Comparison of ENCODE assay signal across 13 cellular contexts in genomic region chr4:8079031-8079885, GRCh38.
DNase-seq lines count a peak whose midpoint lies in the region; ATAC-seq and TF ChIP-seq lines count a peak whose summit lies in the region.
"Had no signal": no experiment of that assay in that cellular context is flagged by ENCODE, and none has a peak within 500 bp of the region (broad histone marks: within the 10 kb centered on the region; RNA-seq: fewer than 3 reads in every experiment).

No MANE protein-coding gene starts in this region.

- POLR2A ChIA-PET in PC-9 (lab: Charles Lee; ENCODE audit: unreplicated experiment), result no interaction called here
- POLR2A ChIA-PET in naive thymus-derived CD4-positive, alpha-beta T cell (lab: Charles Lee), result no interaction called here

- H3K36me3 ChIP-seq in heart right ventricle, result no peaks in the 10 kb centered on the region
- peaks cover 0 to 71% of the 10 kb centered on the region in 2 donors for H3K36me3 ChIP-seq in gastrocnemius medialis
- H3K36me3 ChIP-seq in PC-9 (ENCODE audit: low read depth), result no peaks in the 10 kb centered on the region
- no peaks in the 10 kb centered on the region for H3K36me3 ChIP-seq in prostate gland
- no peaks in the 10 kb centered on the region for H3K36me3 ChIP-seq in naive thymus-derived CD4-positive, alpha-beta T cell (ENCODE audit: control insufficient read depth in 2 of 3, insufficient read depth in 3 of 3, low read length in 3 of 3)

- H3K79me2 ChIP-seq in PC-9 (ENCODE audit: low read depth), result no peaks in the 10 kb centered on the region

- intact Hi-C loops in heart right ventricle (cut with DNase I) (no loop called here), gastrocnemius medialis (cut with DNase I; ENCODE audit: low total_unique reads) (no loop called here), PC-9 (cut with micrococcal nuclease; ENCODE audit: unreplicated experiment) (no loop called here), prostate gland (cut with DNase I) (no loop called here)
- intact Hi-C loops in naive thymus-derived CD4-positive, alpha-beta T cell (cut with micrococcal nuclease), result no loop called here

- no peak for TF ChIP-seq CTCF in heart right ventricle (IDR thresholded peaks at IDR 0.05)
- TF ChIP-seq CTCF in gastrocnemius medialis (IDR thresholded peaks at IDR 0.05 in 4 of 5, conservative IDR thresholded peaks at IDR 0.05 in 1 of 5), result no peak
- no peak for TF ChIP-seq CTCF in PC-9 (conservative IDR thresholded peaks at IDR 0.05)
- no peak for TF ChIP-seq CTCF in prostate gland (IDR thresholded peaks at IDR 0.05)

- BruUV-seq in PC-9 (replicated peaks; lab: Mats Ljungman, UMichigan), result no TSS peak

- peaks cover 0 to 12% (median 0%) of the 10 kb centered on the region in 5 donors for H3K27me3 Mint-ChIP-seq in naive thymus-derived CD4-positive, alpha-beta T cell

- no peak overlapping the region for H3K4me3 Mint-ChIP-seq in naive thymus-derived CD4-positive, alpha-beta T cell

- H3F3A ChIP-seq in PC-9 (ENCODE audit: insufficient read depth, low read depth), result no peaks in the 10 kb centered on the region

- H3K4me1 Mint-ChIP-seq in naive thymus-derived CD4-positive, alpha-beta T cell, result peaks cover 0 to 2% (median 0%) of the 10 kb centered on the region in 7 donors

- H3K9me3 Mint-ChIP-seq in naive thymus-derived CD4-positive, alpha-beta T cell, result no peaks in the 10 kb centered on the region

- H3K4me1 ChIP-seq in heart right ventricle (peaks cover 6 to 29% (median 18%) of the 10 kb centered on the region in 9 donors), gastrocnemius medialis (peaks cover 0 to 5% of the 10 kb centered on the region in 2 donors), PC-9 (replicated peaks; ENCODE audit: insufficient read depth) (no peaks in the 10 kb centered on the region), prostate gland (replicated peaks) (no peaks in the 10 kb centered on the region)
- no peaks in the 10 kb centered on the region for H3K4me1 ChIP-seq in naive thymus-derived CD4-positive, alpha-beta T cell (ENCODE audit: control insufficient read depth in 2 of 2, insufficient read depth in 2 of 2, low read length in 2 of 2)
- H3K4me1 ChIP-seq: esophagus squamous epithelium had no signal

- peak; percentile 25 to 77 (median 58) for ATAC-seq in heart right ventricle
- no peak for ATAC-seq in gastrocnemius medialis
- no peak for ATAC-seq in naive thymus-derived CD4-positive, alpha-beta T cell

- in situ Hi-C loops in gastrocnemius medialis (cut with MboI; ENCODE audit: low sequenced_read_pairs in 4 of 4), result no loop called here

- H3K27me3 ChIP-seq in heart right ventricle, result peaks cover 0 to 5% (median 0%) of the 10 kb centered on the region in 7 donors
- H3K27me3 ChIP-seq in gastrocnemius medialis, result no peaks in the 10 kb centered on the region
- peaks cover 7% of the 10 kb centered on the region for H3K27me3 ChIP-seq in PC-9 (ENCODE audit: insufficient read depth, low read depth)
- H3K27me3 ChIP-seq in prostate gland (replicated peaks; ENCODE audit: insufficient read depth), result no peaks in the 10 kb centered on the region
- H3K27me3 ChIP-seq in naive thymus-derived CD4-positive, alpha-beta T cell (ENCODE audit: control insufficient read depth in 2 of 2, insufficient read depth in 2 of 2, low read length in 2 of 2), result no peaks in the 10 kb centered on the region
- H3K27me3 ChIP-seq: esophagus squamous epithelium had no signal

- H3K4me2 ChIP-seq in PC-9, result no peak overlapping the region

- DNase-seq in HT1080 (ENCODE audit: low read depth), result peak; percentile 34
- DNase-seq in SKM-1 (lab: John Stamatoyannopoulos, UW; ENCODE audit: unreplicated experiment), result peak; percentile 22
- no peak for DNase-seq in heart right ventricle
- no peak for DNase-seq in gastrocnemius medialis
- DNase-seq in NCI-H345 treated with DMSO at 0.1 percent for 48 hours (lab: John Stamatoyannopoulos, UW; ENCODE audit: unreplicated experiment), result no peak
- no peak for DNase-seq in PC-9
- no peak for DNase-seq in prostate gland (ENCODE audit: low spot score)
- no peak for DNase-seq in naive thymus-derived CD4-positive, alpha-beta T cell
- DNase-seq: amniotic stem cell, esophagus squamous epithelium, NCI-H1417, SHP77 treated with DMSO at 0.1 percent for 48 hours had no signal

- WGBS in heart right ventricle, 2 donors, result 46 to 52% methylated on average over 32 of the region's 32 CpGs
- WGBS in prostate gland, result 53% methylated on average over 32 of the region's 32 CpGs

- H4K20me1 ChIP-seq in PC-9 (ENCODE audit: insufficient read depth), result no peaks in the 10 kb centered on the region

- H3K27ac ChIP-seq in heart right ventricle (no peak overlapping the region), gastrocnemius medialis (peak overlapping the region in 3 of 4 donors; percentile 31 to 74 (median 68)), PC-9 (no peak overlapping the region), prostate gland (no peak overlapping the region)
- no peak overlapping the region for H3K27ac ChIP-seq in naive thymus-derived CD4-positive, alpha-beta T cell (ENCODE audit: low read depth, low read length)
- H3K27ac ChIP-seq: esophagus squamous epithelium, skin epidermis had no signal

- H3K4me3 ChIP-seq in heart right ventricle (no peak overlapping the region), gastrocnemius medialis (no peak overlapping the region), PC-9 (no peak overlapping the region), prostate gland (no peak overlapping the region)
- H3K4me3 ChIP-seq in naive thymus-derived CD4-positive, alpha-beta T cell (ENCODE audit: low read length), result no peak overlapping the region
- H3K4me3 ChIP-seq: esophagus squamous epithelium, skin epidermis had no signal

- H3K9me3 ChIP-seq in heart right ventricle, result no peaks in the 10 kb centered on the region
- H3K9me3 ChIP-seq in gastrocnemius medialis, result no peaks in the 10 kb centered on the region
- H3K9me3 ChIP-seq in PC-9 (ENCODE audit: insufficient read depth, low read depth), result no peaks in the 10 kb centered on the region
- H3K9me3 ChIP-seq in prostate gland, result no peaks in the 10 kb centered on the region
- H3K9me3 ChIP-seq in naive thymus-derived CD4-positive, alpha-beta T cell (ENCODE audit: control insufficient read depth in 2 of 3, low read length in 3 of 3), result no peaks in the 10 kb centered on the region
- H3K9me3 ChIP-seq: esophagus squamous epithelium had no signal

- no peaks in the 10 kb centered on the region for H3K9me2 ChIP-seq in PC-9 (ENCODE audit: insufficient read depth)

- H3K27ac Mint-ChIP-seq in naive thymus-derived CD4-positive, alpha-beta T cell, result peak overlapping the region in 1 of 9 donors; percentile 65

- CTCF ChIA-PET in PC-9 (lab: Charles Lee), result no interaction called here
- CTCF ChIA-PET in naive thymus-derived CD4-positive, alpha-beta T cell (lab: Charles Lee), result no interaction called here

- peaks cover 0 to 3% (median 0%) of the 10 kb centered on the region in 5 donors for H3K36me3 Mint-ChIP-seq in naive thymus-derived CD4-positive, alpha-beta T cell

- no peak for TF ChIP-seq POLR2A in gastrocnemius medialis (IDR thresholded peaks at IDR 0.05)
- no peak for TF ChIP-seq POLR2A in prostate gland (IDR thresholded peaks at IDR 0.05)

- no peak overlapping the region for H2AFZ ChIP-seq in PC-9

Comparison
In these comparisons a context has a peak if more than half of its experiments do, and no peak if none do; other contexts are left out.
1. DNase-seq: peak in HT1080 (single experiment) and SKM-1 (single experiment); none in heart right ventricle (0 of 2), gastrocnemius medialis (0 of 2), NCI-H345 treated with DMSO at 0.1 percent for 48 hours (single experiment), PC-9 (0 of 2), prostate gland (single experiment) and naive thymus-derived CD4-positive, alpha-beta T cell (0 of 9).
2. ATAC-seq: peak in heart right ventricle (8 of 8); none in gastrocnemius medialis (0 of 2) and naive thymus-derived CD4-positive, alpha-beta T cell (single experiment).
3. H3K27ac ChIP-seq: peak in gastrocnemius medialis (3 of 4); none in heart right ventricle (0 of 10), PC-9 (single experiment), prostate gland (0 of 2) and naive thymus-derived CD4-positive, alpha-beta T cell (single experiment).